ENCODE assay signal across 18 cellular contexts in genomic region chr18:28541276-28541930, GRCh38.
A peak's percentile ranks its signal among the peaks of the same experiment; 100 is the strongest.
DNase-seq lines count a peak whose midpoint lies in the region; ATAC-seq and TF ChIP-seq lines count a peak whose summit lies in the region.
"Had no signal": no experiment of that assay in that cellular context is flagged by ENCODE, and none has a peak within 500 bp of the region (broad histone marks: within the 10 kb centered on the region; RNA-seq: fewer than 3 reads in every experiment).

No MANE protein-coding gene starts in this region.

- no peaks in the 10 kb centered on the region for H3K9me1 ChIP-seq in IMR-90 (ENCODE audit: insufficient read depth, low read length)

- 0% methylated on average over 1 of the region's 3 CpGs; no CpG with 5 or more reads in 1 of the 2 experiments for WGBS in IMR-90 (ENCODE audit: extremely low coverage in 2 of 2, insufficient read length in 1 of 2), 2 experiments

- BruUV-seq in IMR-90 (replicated peaks; lab: Mats Ljungman, UMichigan): no TSS peak

- H4K5ac ChIP-seq in IMR-90 (ENCODE audit: low read depth, low read length): no peak overlapping the region

- no peaks in the 10 kb centered on the region for H3K79me1 ChIP-seq in IMR-90 (ENCODE audit: low read depth in 1 of 2, low read length in 2 of 2)

- H3K56ac ChIP-seq in IMR-90 (ENCODE audit: extremely low read depth, insufficient read depth, low read length): no peak overlapping the region

- H2BK20ac ChIP-seq in IMR-90 (ENCODE audit: low read depth, low read length): no peak overlapping the region

- no peak overlapping the region for H2AK9ac ChIP-seq in IMR-90 (replicated peaks; ENCODE audit: low read depth, low read length, poor library complexity)

- no peak overlapping the region for H2BK5ac ChIP-seq in IMR-90 (ENCODE audit: low read depth, low read length, poor library complexity, severe bottlenecking)

- no peak for TF ChIP-seq CTCF in IMR-90 (conservative IDR thresholded peaks at IDR 0.05; ENCODE audit: low read depth, low read length)

- H2AK5ac ChIP-seq in IMR-90 (ENCODE audit: low read depth, low read length): no peak overlapping the region

- no peak overlapping the region for H3K4me3 ChIP-seq in IMR-90 (ENCODE audit: insufficient read depth, low read depth, low read length)
- H3K4me3 ChIP-seq: esophagus squamous epithelium, right lobe of liver, suprapubic skin had no signal

- intact Hi-C loops in IMR-90 (cut with micrococcal nuclease): no loop called here
- intact Hi-C loops in sciatic nerve (cut with DNase I): no loop called here

- no peak overlapping the region; the same call in 1 of the 2 replicates for H3K4me2 ChIP-seq in IMR-90 (ENCODE audit: low read depth, low read length)

- in situ Hi-C loops in IMR-90 (cut with MboI; ENCODE audit: low sequenced_read_pairs): no loop called here

- no peak overlapping the region for H3K4ac ChIP-seq in IMR-90 (ENCODE audit: low read depth, low read length)

- TF ChIP-seq POLR2A in IMR-90 (IDR thresholded peaks at IDR 0.05; ENCODE audit: low read depth, low read length): no peak

- no peak overlapping the region for H2BK120ac ChIP-seq in IMR-90 (ENCODE audit: low read depth, low read length)

- no peaks in the 10 kb centered on the region for H3K4me1 ChIP-seq in IMR-90 (ENCODE audit: control insufficient read depth, insufficient read depth, low read length)
- H3K4me1 ChIP-seq: esophagus squamous epithelium, right lobe of liver, suprapubic skin had no signal

- H2BK15ac ChIP-seq in IMR-90 (ENCODE audit: low read depth, low read length): no peak overlapping the region

- no peak for TF ChIP-seq RAD21 in IMR-90 (IDR thresholded peaks at IDR 0.05; ENCODE audit: low read length)

- no peaks in the 10 kb centered on the region for H3K9me3 ChIP-seq in IMR-90 (ENCODE audit: control insufficient read depth, insufficient read depth, low read length)
- H3K9me3 ChIP-seq: esophagus squamous epithelium, right lobe of liver, suprapubic skin had no signal

- no peak overlapping the region for H3K27ac ChIP-seq in IMR-90 (ENCODE audit: insufficient read depth, low read length)
- H3K27ac ChIP-seq: right lobe of liver, suprapubic skin had no signal

- H3K9ac ChIP-seq in IMR-90 (ENCODE audit: low read depth, low read length): no peak overlapping the region

- H3K27me3 ChIP-seq in IMR-90 (ENCODE audit: control insufficient read depth, insufficient read depth, low read length): no peaks in the 10 kb centered on the region
- H3K27me3 ChIP-seq: esophagus squamous epithelium, right lobe of liver, suprapubic skin had no signal

- no peak overlapping the region for H4K8ac ChIP-seq in IMR-90 (ENCODE audit: low read depth in 2 of 2, low read length in 2 of 2)

- POLR2A ChIA-PET in IMR-90 (lab: Charles Lee; ENCODE audit: unreplicated experiment): no interaction called here

- H2AFZ ChIP-seq in IMR-90 (replicated peaks; ENCODE audit: low read length, poor library complexity): no peak overlapping the region

- H3K14ac ChIP-seq in IMR-90 (replicated peaks; ENCODE audit: low read depth, low read length): no peak overlapping the region

- DNase-seq in IMR-90: no peak
- peak; percentile 17 for DNase-seq in fibroblast of peridontal ligament (ENCODE audit: extremely low read depth)
- DNase-seq in medulla oblongata (ENCODE audit: extremely low spot score): peak; percentile 58
- DNase-seq in sciatic nerve (ENCODE audit: low spot score): no peak
- DNase-seq in NCI-H1417 (lab: John Stamatoyannopoulos, UW): no peak
- no peak for DNase-seq in stimulated activated CD4-positive, alpha-beta T cell treated with anti-CD3 and anti-CD28 coated beads, Interleukin-1b, Interleukin-23, amount 100 ng/mL, for 48 hours
- DNase-seq: activated CD4-positive, alpha-beta T cell treated with anti-CD3 and anti-CD28 coated beads for 1 hour; activated gamma-delta T cell; esophagus squamous epithelium; H9; NCI-H146; NCI-H2227 treated with DMSO at 0.1 percent for 48 hours; right lobe of liver; SIG-M5 had no signal

- H3K18ac ChIP-seq in IMR-90 (ENCODE audit: low read depth, low read length): no peak overlapping the region

- no peaks in the 10 kb centered on the region for H4K20me1 ChIP-seq in IMR-90 (ENCODE audit: insufficient read depth, low read length)

- H3K23ac ChIP-seq in IMR-90 (ENCODE audit: low read depth, low read length): no peak overlapping the region

- CTCF ChIA-PET in IMR-90 (lab: Yijun Ruan, JAX): no interaction called here

- H4K91ac ChIP-seq in IMR-90 (ENCODE audit: insufficient read depth, low read depth, low read length): no peak overlapping the region

- ATAC-seq in IMR-90 (ENCODE audit: low read depth): peak; percentile 65
- ATAC-seq in sciatic nerve: peak; percentile 91
- no peak for ATAC-seq in GM21576 (IDR thresholded peaks at IDR 0.05; ENCODE audit: unreplicated experiment)
- no peak for ATAC-seq in HG02588 (IDR thresholded peaks at IDR 0.05; ENCODE audit: unreplicated experiment)
- ATAC-seq: natural killer cell treated with Interleukin-12 subunit alpha and Interleukin-12 subunit beta and Interleukin-15 and Interleukin-18, amount 100 ng/mL, for 72 hours had no signal

- H3K36me3 ChIP-seq in IMR-90 (ENCODE audit: control insufficient read depth, insufficient read depth, low read length): no peaks in the 10 kb centered on the region
- H3K36me3 ChIP-seq: esophagus squamous epithelium, right lobe of liver, suprapubic skin had no signal

- dilution Hi-C loops in IMR-90 (cut with HindIII; ENCODE audit: low sequenced_read_pairs, unreplicated experiment): no loop called here

TF ChIP-seq in IMR-90, 13 proteins besides CTCF, POLR2A, EP300 and RAD21:
- TF ChIP-seq MAFK (IDR thresholded peaks at IDR 0.05; ENCODE audit: low read depth, low read length): no peak
- no peak for TF ChIP-seq SMC3 (IDR thresholded peaks at IDR 0.05; ENCODE audit: low read depth, low read length)
- TF ChIP-seq CHD1 (IDR thresholded peaks at IDR 0.05; ENCODE audit: low read depth, low read length): no peak
- TF ChIP-seq MAZ (IDR thresholded peaks at IDR 0.05; ENCODE audit: borderline replicate concordance, low read depth, low read length): no peak
- TF ChIP-seq ELK1 (IDR thresholded peaks at IDR 0.05; ENCODE audit: borderline replicate concordance, low read depth, low read length): no peak
- TF ChIP-seq BHLHE40 (IDR thresholded peaks at IDR 0.05; ENCODE audit: low read depth, low read length): no peak
- no peak for TF ChIP-seq RCOR1 (IDR thresholded peaks at IDR 0.05; ENCODE audit: insufficient replicate concordance, low read length)
- no peak for TF ChIP-seq CEBPB (IDR thresholded peaks at IDR 0.05; ENCODE audit: low read depth, low read length)
- no peak for TF ChIP-seq FOS (IDR thresholded peaks at IDR 0.05; ENCODE audit: low read depth, low read length)
- TF ChIP-seq MXI1 (IDR thresholded peaks at IDR 0.05; ENCODE audit: borderline replicate concordance, low read depth, low read length): no peak
- TF ChIP-seq NFE2L2 (IDR thresholded peaks at IDR 0.05; ENCODE audit: low read depth, low read length): no peak
- TF ChIP-seq USF2 (IDR thresholded peaks at IDR 0.05; ENCODE audit: low read depth, low read length): no peak
- no peak for TF ChIP-seq RFX5 (IDR thresholded peaks at IDR 0.05; ENCODE audit: low read depth, low read length)

Comparison
In these comparisons a context has a peak if more than half of its experiments do, and no peak if none do; other contexts are left out.
1. ATAC-seq: peak in IMR-90 (single experiment) and sciatic nerve (single experiment); none in GM21576 (single experiment) and HG02588 (single experiment).
2. DNase-seq: peak in fibroblast of peridontal ligament (single experiment) and medulla oblongata (single experiment); none in IMR-90 (single experiment), sciatic nerve (single experiment), NCI-H1417 (0 of 3) and stimulated activated CD4-positive, alpha-beta T cell treated with anti-CD3 and anti-CD28 coated beads, Interleukin-1b, Interleukin-23, amount 100 ng/mL, for 48 hours (single experiment).